8 cellular contexts compared by ENCODE assay signal in the genomic region with DNA sequence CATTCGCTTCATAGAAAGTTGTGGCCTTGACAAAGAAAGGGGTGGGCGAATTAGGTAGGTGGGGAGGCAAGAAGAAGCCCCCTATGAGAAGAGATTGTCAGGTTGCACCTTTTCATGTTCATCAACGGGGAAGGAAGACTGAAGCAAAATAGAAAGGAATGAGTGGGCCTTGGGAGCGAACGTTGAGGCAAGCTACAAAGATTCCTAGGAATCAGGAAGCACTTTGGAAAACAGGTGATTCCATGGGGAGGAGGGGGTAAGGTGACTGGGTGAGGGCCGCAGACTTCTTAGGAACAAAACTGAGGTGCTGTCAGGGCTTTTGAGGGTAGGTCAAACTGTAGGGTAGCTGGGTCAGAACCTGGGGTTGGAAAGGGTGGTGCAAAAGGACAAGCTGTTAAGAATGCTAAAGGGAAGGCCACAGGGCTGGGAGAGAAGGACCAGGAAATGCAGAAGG. TPM values are rescaled to one million over a fixed set of nuclear protein-coding genes. Genes with fewer than 3 reads are reported as not detected.
DNase-seq lines count a peak whose midpoint lies in the region; ATAC-seq and TF ChIP-seq lines count a peak whose summit lies in the region.

No MANE protein-coding gene starts in this region.

- peaks cover 6 to 26% (median 13%) of the 10 kb centered on the region in 5 donors for H3K36me3 Mint-ChIP-seq in naive thymus-derived CD4-positive, alpha-beta T cell

- no peak for TF ChIP-seq CTCF in NB4 (IDR thresholded peaks at IDR 0.05; ENCODE audit: low read depth, low read length)

- DNase-seq in NB4 (ENCODE audit: low read depth) (no peak), NCI-H2081 (lab: John Stamatoyannopoulos, UW) (no peak), HCEC 1CT (no peak), MV-4-11 (lab: John Stamatoyannopoulos, UW) (no peak), NCI-H526 treated with DMSO at 0.1 percent for 48 hours (lab: John Stamatoyannopoulos, UW) (no peak)
- DNase-seq in effector memory CD4-positive, alpha-beta T cell = no peak
- peak in 2 of 9 donors; percentile 1 to 2 for DNase-seq in naive thymus-derived CD4-positive, alpha-beta T cell

- H3K4me3 Mint-ChIP-seq in naive thymus-derived CD4-positive, alpha-beta T cell = peak overlapping the region; percentile 91 to 100 (median 96)

- H3K4me1 Mint-ChIP-seq in naive thymus-derived CD4-positive, alpha-beta T cell = peaks cover 45 to 75% (median 70%) of the 10 kb centered on the region in 7 donors

- no peak for ATAC-seq in naive thymus-derived CD4-positive, alpha-beta T cell

- H3K27ac ChIP-seq in effector memory CD4-positive, alpha-beta T cell (ENCODE audit: insufficient read depth, low read length, poor library complexity, severe bottlenecking) = peak overlapping the region; percentile 74
- H3K27ac ChIP-seq in naive thymus-derived CD4-positive, alpha-beta T cell (ENCODE audit: low read depth, low read length) = peak overlapping the region; percentile 95

- no peaks in the 10 kb centered on the region for H3K27me3 Mint-ChIP-seq in naive thymus-derived CD4-positive, alpha-beta T cell

- POLR2A ChIA-PET in naive thymus-derived CD4-positive, alpha-beta T cell (lab: Charles Lee) = interaction anchor here (0.5 to 1.5 kb wide), 5 partner anchors 11 to 488 kb away, joined by 3 to 5 read pairs (median 3); no protein-coding TSS in a partner anchor

- intact Hi-C loops in naive thymus-derived CD4-positive, alpha-beta T cell (cut with micrococcal nuclease) = loop anchor here (2.0 to 10.0 kb wide), 10 partner anchors 202 to 1152 kb away; partner anchors contain the start of genes DNAJA2 (in 1 of the 2), N4BP1 (in 1 of the 2), NETO2 (in 1 of the 2) and ORC6 (in 1 of the 2)

- peaks cover 8% of the 10 kb centered on the region; the same call in 1 of the 2 replicates for H3K4me1 ChIP-seq in ES-I3 (ENCODE audit: insufficient read depth, low read length)
- H3K4me1 ChIP-seq in effector memory CD4-positive, alpha-beta T cell (ENCODE audit: control insufficient read depth, insufficient read depth, low read length, poor library complexity, severe bottlenecking) = peaks cover 21% of the 10 kb centered on the region
- H3K4me1 ChIP-seq in naive thymus-derived CD4-positive, alpha-beta T cell (ENCODE audit: control insufficient read depth in 2 of 2, insufficient read depth in 2 of 2, low read length in 2 of 2) = peaks cover 10 to 21% of the 10 kb centered on the region in 2 donors

- no peak for TF ChIP-seq POLR2A in NB4 (IDR thresholded peaks at IDR 0.05; ENCODE audit: extremely low read depth, insufficient read length)

- H3K9me3 Mint-ChIP-seq in naive thymus-derived CD4-positive, alpha-beta T cell = no peaks in the 10 kb centered on the region

- peak overlapping the region; percentile 91 to 99 (median 96) for H3K27ac Mint-ChIP-seq in naive thymus-derived CD4-positive, alpha-beta T cell

- H3K36me3 ChIP-seq in ES-I3 (ENCODE audit: insufficient read depth, low read length) = peaks cover 4% of the 10 kb centered on the region; the same call in 1 of the 2 replicates
- no peaks in the 10 kb centered on the region for H3K36me3 ChIP-seq in effector memory CD4-positive, alpha-beta T cell (ENCODE audit: control insufficient read depth, insufficient read depth, low read length)
- H3K36me3 ChIP-seq in naive thymus-derived CD4-positive, alpha-beta T cell (ENCODE audit: control insufficient read depth in 2 of 3, insufficient read depth in 3 of 3, low read length in 3 of 3) = peaks cover 0 to 10% (median 0%) of the 10 kb centered on the region in 3 experiments

- CTCF ChIA-PET in naive thymus-derived CD4-positive, alpha-beta T cell (lab: Charles Lee) = no interaction called here

- H3K9me3 ChIP-seq in ES-I3 (ENCODE audit: control insufficient read depth, insufficient read depth, low read length) = no peaks in the 10 kb centered on the region
- H3K9me3 ChIP-seq in effector memory CD4-positive, alpha-beta T cell (ENCODE audit: control insufficient read depth, low read length) = no peaks in the 10 kb centered on the region
- H3K9me3 ChIP-seq in naive thymus-derived CD4-positive, alpha-beta T cell (ENCODE audit: control insufficient read depth in 2 of 3, low read length in 3 of 3) = no peaks in the 10 kb centered on the region

- H3K9ac ChIP-seq in ES-I3 (ENCODE audit: low read depth, low read length) = peak overlapping the region; percentile 98

- H3K27me3 ChIP-seq in effector memory CD4-positive, alpha-beta T cell (replicated peaks; ENCODE audit: control insufficient read depth, insufficient read depth, low read length, poor library complexity, severe bottlenecking) = no peaks in the 10 kb centered on the region
- H3K27me3 ChIP-seq in naive thymus-derived CD4-positive, alpha-beta T cell (ENCODE audit: control insufficient read depth in 2 of 2, insufficient read depth in 2 of 2, low read length in 2 of 2) = no peaks in the 10 kb centered on the region

- H3K4me3 ChIP-seq in NB4 (ENCODE audit: low read depth, low read length) = peak overlapping the region; percentile 94
- peak overlapping the region; percentile 71 for H3K4me3 ChIP-seq in effector memory CD4-positive, alpha-beta T cell (ENCODE audit: insufficient read depth, low read depth, low read length, poor library complexity, severe bottlenecking)
- peak overlapping the region; percentile 94 for H3K4me3 ChIP-seq in naive thymus-derived CD4-positive, alpha-beta T cell (ENCODE audit: low read length)

RNA-seq across cellular contexts. Expression of gene ITFG1, which starts 0.5 kb away (rescaled TPM):
- 10 to 100 TPM; 21.7 to 34.3 (median 29.8) TPM for total RNA-seq in naive thymus-derived CD4-positive, alpha-beta T cell
- polyA plus RNA-seq in naive thymus-derived CD4-positive, alpha-beta T cell = 10 to 100 TPM; 20.8 to 24.9 TPM

RNA-seq across cellular contexts. Expression of gene PHKB, which starts 0.8 kb away (rescaled TPM):
- 10 to 100 TPM; 48.5 to 82.9 (median 50.7) TPM for total RNA-seq in naive thymus-derived CD4-positive, alpha-beta T cell
- 10 to 100 TPM; 23.9 to 37.1 TPM for polyA plus RNA-seq in naive thymus-derived CD4-positive, alpha-beta T cell
